ENCODE assay signal across 28 cellular contexts in the genomic region with DNA sequence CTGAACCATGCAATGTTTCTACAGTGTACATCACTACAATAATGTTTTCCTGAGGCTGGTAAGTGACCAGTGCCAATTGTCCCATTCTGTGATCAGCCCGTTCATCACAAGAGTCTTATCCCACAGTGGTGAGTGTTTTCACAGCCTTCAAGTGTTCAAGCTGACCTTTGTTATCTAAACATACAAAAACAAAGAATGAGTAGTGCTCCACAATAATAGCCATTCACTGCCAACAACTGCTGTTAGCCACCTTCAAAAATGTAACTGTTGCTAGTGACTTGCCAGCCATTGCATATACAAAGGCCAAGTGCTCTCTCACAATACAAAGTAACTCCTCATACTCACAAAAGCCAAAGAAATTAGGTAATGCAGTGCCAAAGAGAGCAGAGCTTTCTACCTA.
"Had no signal": no experiment of that assay in that cellular context is flagged by ENCODE, and none has a peak within 500 bp of the region (broad histone marks: within the 10 kb centered on the region; RNA-seq: fewer than 3 reads in every experiment).

No MANE protein-coding gene starts in this region.

- H3K36me3 Mint-ChIP-seq: immature natural killer cell; mesothelial cell of epicardium; naive B cell; natural killer cell treated with Interleukin-12 subunit alpha and Interleukin-12 subunit beta and Interleukin-15 and Interleukin-18, amount 100 ng/mL, for 72 hours; type B pancreatic cell had no signal

- H3K27me3 ChIP-seq: esophagus squamous epithelium, neutrophil, pancreas, right lobe of liver, tibial artery had no signal

- H3K27me3 Mint-ChIP-seq: effector memory CD8-positive, alpha-beta T cell; naive B cell; progenitor cell of endocrine pancreas; stimulated activated naive CD8-positive, alpha-beta T cell treated with anti-CD3 and anti-CD28 coated beads, Interleukin-15, amount 100 ng/mL, for 72 hours; type B pancreatic cell had no signal

- H3K4me1 Mint-ChIP-seq: immature natural killer cell; mesothelial cell of epicardium; naive B cell; neural crest cell; stimulated activated naive CD8-positive, alpha-beta T cell treated with anti-CD3 and anti-CD28 coated beads, Interleukin-15, amount 100 ng/mL, for 72 hours had no signal

- H3K9me3 ChIP-seq: esophagus squamous epithelium, neutrophil, pancreas, right lobe of liver, tibial artery had no signal

- H3K27ac ChIP-seq: esophagus squamous epithelium, neutrophil, pancreas, right lobe of liver, tibial artery had no signal

- H3K9me3 Mint-ChIP-seq: effector memory CD8-positive, alpha-beta T cell; mesothelial cell of epicardium; natural killer cell treated with Interleukin-12 subunit alpha and Interleukin-12 subunit beta and Interleukin-15 and Interleukin-18, amount 100 ng/mL, for 72 hours; neural crest cell; stimulated activated naive CD8-positive, alpha-beta T cell treated with anti-CD3 and anti-CD28 coated beads, Interleukin-15, amount 100 ng/mL, for 72 hours; type B pancreatic cell had no signal

- ATAC-seq: effector memory CD8-positive, alpha-beta T cell; left colon; left ventricle myocardium superior; mucosa of descending colon; natural killer cell treated with Interleukin-12 subunit alpha and Interleukin-12 subunit beta and Interleukin-15 and Interleukin-18, amount 100 ng/mL, for 72 hours; pancreas; right lobe of liver; stimulated activated naive CD8-positive, alpha-beta T cell treated with anti-CD3 and anti-CD28 coated beads, Interleukin-15, amount 100 ng/mL, for 72 hours had no signal

- DNase-seq: cortex of kidney; effector memory CD8-positive, alpha-beta T cell; erythroblast; esophagus squamous epithelium; hypothalamus; immature natural killer cell; islet precursor cell; kidney glomerular epithelial cell; left colon; left ventricle myocardium superior; mesenchymal stem cell; mucosa of descending colon; naive B cell; pancreas; right lobe of liver; small intestine; stimulated activated CD4-positive, alpha-beta T cell treated with anti-CD3 and anti-CD28 coated beads, Interleukin-15, amount 100 ng/mL, for 24 hours; stimulated activated CD4-positive, alpha-beta T cell treated with anti-CD3 and anti-CD28 coated beads, Interleukin-4, amount 100 ng/mL, for 1 hour; stimulated activated CD8-positive, alpha-beta memory T cell treated with anti-CD3 and anti-CD28 coated beads, Interleukin-4, amount 100 ng/mL, for 48 hours; stimulated activated naive CD4-positive, alpha-beta T cell; stimulated activated naive CD8-positive, alpha-beta T cell treated with anti-CD3 and anti-CD28 coated beads, Interleukin-15, amount 100 ng/mL, for 72 hours; tibial artery had no signal

- H3K4me1 ChIP-seq: esophagus squamous epithelium, pancreas, right lobe of liver, tibial artery had no signal

- H3K36me3 ChIP-seq: esophagus squamous epithelium, neutrophil, pancreas, right lobe of liver, tibial artery had no signal

- H3K27ac Mint-ChIP-seq: effector memory CD8-positive, alpha-beta T cell; mesothelial cell of epicardium; naive B cell; natural killer cell treated with Interleukin-12 subunit alpha and Interleukin-12 subunit beta and Interleukin-15 and Interleukin-18, amount 100 ng/mL, for 72 hours; progenitor cell of endocrine pancreas; stimulated activated naive CD8-positive, alpha-beta T cell treated with anti-CD3 and anti-CD28 coated beads, Interleukin-15, amount 100 ng/mL, for 72 hours; type B pancreatic cell had no signal

- H3K4me3 Mint-ChIP-seq: effector memory CD8-positive, alpha-beta T cell; immature natural killer cell; mesothelial cell of epicardium; naive B cell; natural killer cell treated with Interleukin-12 subunit alpha and Interleukin-12 subunit beta and Interleukin-15 and Interleukin-18, amount 100 ng/mL, for 72 hours; neural crest cell; stimulated activated naive CD8-positive, alpha-beta T cell treated with anti-CD3 and anti-CD28 coated beads, Interleukin-15, amount 100 ng/mL, for 72 hours; type B pancreatic cell had no signal

- H3K4me3 ChIP-seq: esophagus squamous epithelium, mucosa of descending colon, pancreas, right lobe of liver, tibial artery had no signal
